ENCODE assay signal across 8 cellular contexts in the genomic region with DNA sequence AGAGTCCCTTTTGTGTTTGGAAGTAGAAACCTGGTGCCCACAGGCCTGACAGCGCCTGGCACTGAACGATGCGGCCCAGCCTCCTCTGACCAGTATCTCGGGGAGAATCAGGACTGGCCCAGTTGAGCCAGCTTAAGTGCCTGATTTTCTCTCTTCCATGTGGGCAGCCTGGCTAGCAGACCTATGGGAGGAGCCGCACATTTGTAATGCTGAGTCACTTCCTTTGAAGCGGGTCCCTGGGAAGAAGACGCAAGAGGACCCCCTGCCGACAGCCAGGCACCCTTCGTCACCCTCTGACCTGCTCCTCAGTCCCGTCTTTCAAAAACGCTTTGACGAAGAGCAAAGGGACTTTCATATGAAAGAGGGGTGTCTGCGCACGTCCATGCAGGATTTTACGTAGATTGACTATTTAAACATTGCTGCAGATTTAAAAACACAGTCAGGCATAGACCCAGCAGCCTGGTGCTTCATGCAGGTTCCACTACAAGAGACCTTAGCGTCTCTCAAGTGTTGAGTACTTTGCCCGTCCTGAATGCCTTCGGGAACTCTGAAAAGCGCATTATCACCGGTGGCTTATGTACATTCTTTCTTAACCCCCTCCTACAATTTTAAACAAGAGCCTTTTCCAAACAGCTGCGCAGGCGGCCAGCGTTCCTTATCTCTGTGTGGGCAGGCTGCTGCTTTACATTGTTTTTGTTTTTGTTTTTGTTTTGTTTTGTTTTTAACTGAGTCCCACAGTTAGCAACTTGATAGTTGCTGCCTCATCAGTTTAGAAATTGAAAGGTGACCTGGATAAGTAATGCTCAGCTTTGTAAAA. TPM values are rescaled to one million over a fixed set of nuclear protein-coding genes. Genes with fewer than 3 reads are reported as not detected.
DNase-seq lines count a peak whose midpoint lies in the region; ATAC-seq lines count a peak whose summit lies in the region.

No MANE protein-coding gene starts in this region.

- peak; percentile 55 to 79 for ATAC-seq in right cardiac atrium

- DNase-seq in NCI-H460 (ENCODE audit: extremely low read depth, low read depth) (peak; percentile 96), right cardiac atrium (peak; percentile 56 to 72 (median 65)), NCI-H524 (lab: John Stamatoyannopoulos, UW) (no peak), cerebellar cortex (ENCODE audit: low spot score) (no peak), germinal center (ENCODE audit: low spot score) (no peak)

- H3K27ac ChIP-seq in adipose tissue (ENCODE audit: low read depth, low read length) (peak overlapping the region; percentile 9), right cardiac atrium (ENCODE audit: low read length) (peak overlapping the region; percentile 71)

- no peaks in the 10 kb centered on the region for H3K36me3 ChIP-seq in ES-I3 (ENCODE audit: insufficient read depth, low read length)
- H3K36me3 ChIP-seq in skeletal muscle satellite cell (ENCODE audit: insufficient read depth, low read length), result peaks cover 14% of the 10 kb centered on the region

- intact Hi-C loops in right cardiac atrium (cut with DNase I), result loop anchor here in 1 of 4 donors (10.0 kb wide), 1 partner anchor 54 kb away; a partner anchor contains a TSS

- H3K9ac ChIP-seq in ES-I3 (ENCODE audit: low read depth, low read length) (peak overlapping the region; percentile 34; the same call in 1 of the 2 replicates), skeletal muscle satellite cell (ENCODE audit: low read depth, low read length) (peak overlapping the region; percentile 77)

- peak overlapping the region; percentile 82 for H3K4me2 ChIP-seq in skeletal muscle satellite cell (ENCODE audit: low read length)

- H3K27me3 ChIP-seq in right cardiac atrium (ENCODE audit: control insufficient read depth, insufficient read depth) (no peaks in the 10 kb centered on the region), skeletal muscle satellite cell (ENCODE audit: control insufficient read depth, insufficient read depth, low read length) (no peaks in the 10 kb centered on the region)

- H3K4me3 ChIP-seq in right cardiac atrium (ENCODE audit: low read length) (peak overlapping the region; percentile 34), skeletal muscle satellite cell (ENCODE audit: low read length) (peak overlapping the region; percentile 59)

- 22 to 29% (median 27%) methylated on average over 23 of the region's 23 CpGs for WGBS in adipose tissue, 3 donors
- 21% methylated on average over 23 of the region's 23 CpGs for WGBS in right cardiac atrium

- H3K9me3 ChIP-seq in ES-I3 (ENCODE audit: control insufficient read depth, insufficient read depth, low read length) (no peaks in the 10 kb centered on the region), right cardiac atrium (ENCODE audit: control insufficient read depth, low read length) (no peaks in the 10 kb centered on the region), skeletal muscle satellite cell (replicated peaks; ENCODE audit: low read length) (no peaks in the 10 kb centered on the region)

- H3K4me1 ChIP-seq in ES-I3 (ENCODE audit: insufficient read depth, low read length) (peaks cover 10% of the 10 kb centered on the region; the same call in 1 of the 2 replicates), right cardiac atrium (ENCODE audit: control insufficient read depth, insufficient read depth, low read length) (peaks cover 5% of the 10 kb centered on the region), skeletal muscle satellite cell (ENCODE audit: control insufficient read depth, insufficient read depth, low read length) (peaks cover 21% of the 10 kb centered on the region)

RNA-seq across cellular contexts. Expression of a gene that starts 36.5 kb away (rescaled TPM):
- 12.9 and 14.0 TPM in 2 replicates for total RNA-seq in NCI-H460 (2014; rRNA removed; shearing (Covaris generic))
- 92.0 and 95.7 TPM in 2 replicates for polyA plus RNA-seq in NCI-H460 (2014; cell fraction: nucleus; rRNA removed)
- polyA plus RNA-seq in adipose tissue (10 to 100 TPM; 19.6 to 41.5 (median 35.0) TPM), right cardiac atrium (12.4 TPM)
- total RNA-seq in right cardiac atrium, result 10 to 100 TPM; 10.5 to 17.3 (median 15.2) TPM
- total RNA-seq in skeletal muscle satellite cell (2012; rRNA removed), result 34.7 and 42.6 TPM in 2 replicates

RNA-seq across cellular contexts. Expression of a gene that starts 56.8 kb away (rescaled TPM):
- total RNA-seq in NCI-H460 (2014; rRNA removed; shearing (Covaris generic)), result 37.9 and 40.6 TPM in 2 replicates
- 14.8 and 22.4 TPM in 2 replicates for polyA plus RNA-seq in NCI-H460 (2014; cell fraction: nucleus; rRNA removed)
- 1 to 10 TPM; 4.7 to 9.1 (median 7.8) TPM for polyA plus RNA-seq in adipose tissue
- total RNA-seq in right cardiac atrium, result 10 to 100 TPM; 15.4 to 22.4 (median 20.3) TPM
- 10.9 TPM for polyA plus RNA-seq in right cardiac atrium
- 25.6 and 34.2 TPM in 2 replicates for total RNA-seq in skeletal muscle satellite cell (2012; rRNA removed)

Comparison
In these comparisons a context has a peak if more than half of its experiments do, and no peak if none do; other contexts are left out.
1. DNase-seq: peak in NCI-H460 (single experiment) and right cardiac atrium (3 of 3); none in NCI-H524 (0 of 2), cerebellar cortex (single experiment) and germinal center (single experiment).